ENCODE assay signal across 8 cellular contexts in genomic region chr1:84297546-84298244, GRCh38. TPM values are rescaled to one million over a fixed set of nuclear protein-coding genes. Genes with fewer than 3 reads are reported as not detected.
A peak's percentile ranks its signal among the peaks of the same experiment; 100 is the strongest.
DNase-seq lines count a peak whose midpoint lies in the region; ATAC-seq and TF ChIP-seq lines count a peak whose summit lies in the region.

No MANE protein-coding gene starts in this region.

- no peak for ATAC-seq in CD8-positive, alpha-beta T cell
- no peak for ATAC-seq in GM21576 (IDR thresholded peaks at IDR 0.05; ENCODE audit: unreplicated experiment)

- H3K4me1 ChIP-seq in CD8-positive, alpha-beta T cell (ENCODE audit: insufficient read depth, low read length) = peaks cover 11% of the 10 kb centered on the region
- H3K4me1 ChIP-seq in HUES48 (ENCODE audit: control insufficient read depth, insufficient read depth, low read length) = peaks cover 38% of the 10 kb centered on the region
- no peaks in the 10 kb centered on the region for H3K4me1 ChIP-seq in colonic mucosa

- peaks cover 4% of the 10 kb centered on the region for H3K36me3 Mint-ChIP-seq in CD8-positive, alpha-beta T cell
- peaks cover 4% of the 10 kb centered on the region for H3K36me3 Mint-ChIP-seq in neural crest cell (ENCODE audit: low read depth)

- H3K27ac ChIP-seq in CD8-positive, alpha-beta T cell (ENCODE audit: low read depth, low read length) = peak overlapping the region; percentile 8
- H3K27ac ChIP-seq in HUES48 (ENCODE audit: low read depth, low read length) (no peak overlapping the region), colonic mucosa (peak overlapping the region; percentile 90)

- intact Hi-C loops in CD8-positive, alpha-beta T cell (cut with DNase I, micrococcal nuclease) = loop anchor here (1.0 to 5.0 kb wide), 3 partner anchors 135 to 325 kb away; no protein-coding TSS in a partner anchor
- intact Hi-C loops in colonic mucosa (cut with DNase I) = no loop called here

- H3K9me3 Mint-ChIP-seq in CD8-positive, alpha-beta T cell = peaks cover 2% of the 10 kb centered on the region
- H3K9me3 Mint-ChIP-seq in neural crest cell = peaks cover 3% of the 10 kb centered on the region

- no peaks in the 10 kb centered on the region for H3K27me3 ChIP-seq in CD8-positive, alpha-beta T cell (ENCODE audit: insufficient read depth, low read length)
- H3K27me3 ChIP-seq in HUES48 (ENCODE audit: control insufficient read depth, insufficient read depth, low read length) (no peaks in the 10 kb centered on the region), colonic mucosa (no peaks in the 10 kb centered on the region)

- H3K36me3 ChIP-seq in CD8-positive, alpha-beta T cell (ENCODE audit: insufficient read depth, low read length) = no peaks in the 10 kb centered on the region
- H3K36me3 ChIP-seq in HUES48 (ENCODE audit: control insufficient read depth, insufficient read depth, low read length) (no peaks in the 10 kb centered on the region), colonic mucosa (no peaks in the 10 kb centered on the region)

- H3K4me3 Mint-ChIP-seq in CD8-positive, alpha-beta T cell = peak overlapping the region; percentile 78
- H3K4me3 Mint-ChIP-seq in neural crest cell = peak overlapping the region; percentile 86

- H3K9ac ChIP-seq in HUES48 (ENCODE audit: low read depth, low read length) = no peak overlapping the region
- H3K9ac ChIP-seq in colonic mucosa (ENCODE audit: low read depth in 2 of 2, low read length in 2 of 2) = peak overlapping the region; percentile 48 to 85

- peaks cover 31% of the 10 kb centered on the region for H3K4me1 Mint-ChIP-seq in CD8-positive, alpha-beta T cell (ENCODE audit: low read depth)
- peaks cover 38% of the 10 kb centered on the region for H3K4me1 Mint-ChIP-seq in neural crest cell

- no peaks in the 10 kb centered on the region for H3K9me3 ChIP-seq in CD8-positive, alpha-beta T cell (ENCODE audit: low read length)
- peaks cover 3% of the 10 kb centered on the region; the same call in 1 of the 2 replicates for H3K9me3 ChIP-seq in HUES48 (ENCODE audit: control insufficient read depth, insufficient read depth, low read length)
- no peaks in the 10 kb centered on the region for H3K9me3 ChIP-seq in colonic mucosa

- POLR2A ChIA-PET in CD8-positive, alpha-beta T cell (lab: Charles Lee) = interaction anchor here (1.3 kb wide), 1 partner anchor 154 kb away, joined by 10 read pairs; the partner anchor contains the start of gene PRKACB

- no peak for DNase-seq in CD8-positive, alpha-beta T cell
- DNase-seq in colonic mucosa = no peak
- DNase-seq in neural crest cell (ENCODE audit: low read depth, low spot score) = no peak
- no peak for DNase-seq in hepatic stellate cell (ENCODE audit: low spot score)
- no peak for DNase-seq in T1000 (lab: John Stamatoyannopoulos, UW)
- no peak for DNase-seq in NCI-H1105 treated with DMSO at 0.1 percent for 48 hours (lab: John Stamatoyannopoulos, UW)

- H3K4me3 ChIP-seq in CD8-positive, alpha-beta T cell (ENCODE audit: low read depth, low read length) = peak overlapping the region; percentile 76
- H3K4me3 ChIP-seq in HUES48 (ENCODE audit: low read depth, low read length) (peak overlapping the region; percentile 97), colonic mucosa (peak overlapping the region; percentile 72)

- peaks cover 5% of the 10 kb centered on the region for H3K27me3 Mint-ChIP-seq in CD8-positive, alpha-beta T cell (ENCODE audit: low read depth)
- no peaks in the 10 kb centered on the region for H3K27me3 Mint-ChIP-seq in neural crest cell (ENCODE audit: low read depth)

- no peak for TF ChIP-seq CTCF in CD8-positive, alpha-beta T cell (IDR thresholded peaks at IDR 0.05)
- TF ChIP-seq CTCF in colonic mucosa (IDR thresholded peaks at IDR 0.05) (no peak), neural crest cell (conservative IDR thresholded peaks at IDR 0.05) (no peak)

- peak overlapping the region; percentile 46 for H3K27ac Mint-ChIP-seq in CD8-positive, alpha-beta T cell
- no peak overlapping the region for H3K27ac Mint-ChIP-seq in neural crest cell (ENCODE audit: unreplicated experiment)

- CTCF ChIA-PET in CD8-positive, alpha-beta T cell (lab: Charles Lee) = interaction anchor here (1.0 kb wide), 1 partner anchor 474 kb away, joined by 3 read pairs; no protein-coding TSS in a partner anchor

RNA-seq across cellular contexts. Expression of gene SAMD13, which starts 3.8 kb away (rescaled TPM):
- not detected for total RNA-seq in CD8-positive, alpha-beta T cell
- total RNA-seq in colonic mucosa (10 to 100 TPM; 22.2 to 31.0 TPM), neural crest cell (2.1 and 2.3 TPM in 2 replicates)
